Comparison of ENCODE assay signal across 8 cellular contexts in the genomic region with DNA sequence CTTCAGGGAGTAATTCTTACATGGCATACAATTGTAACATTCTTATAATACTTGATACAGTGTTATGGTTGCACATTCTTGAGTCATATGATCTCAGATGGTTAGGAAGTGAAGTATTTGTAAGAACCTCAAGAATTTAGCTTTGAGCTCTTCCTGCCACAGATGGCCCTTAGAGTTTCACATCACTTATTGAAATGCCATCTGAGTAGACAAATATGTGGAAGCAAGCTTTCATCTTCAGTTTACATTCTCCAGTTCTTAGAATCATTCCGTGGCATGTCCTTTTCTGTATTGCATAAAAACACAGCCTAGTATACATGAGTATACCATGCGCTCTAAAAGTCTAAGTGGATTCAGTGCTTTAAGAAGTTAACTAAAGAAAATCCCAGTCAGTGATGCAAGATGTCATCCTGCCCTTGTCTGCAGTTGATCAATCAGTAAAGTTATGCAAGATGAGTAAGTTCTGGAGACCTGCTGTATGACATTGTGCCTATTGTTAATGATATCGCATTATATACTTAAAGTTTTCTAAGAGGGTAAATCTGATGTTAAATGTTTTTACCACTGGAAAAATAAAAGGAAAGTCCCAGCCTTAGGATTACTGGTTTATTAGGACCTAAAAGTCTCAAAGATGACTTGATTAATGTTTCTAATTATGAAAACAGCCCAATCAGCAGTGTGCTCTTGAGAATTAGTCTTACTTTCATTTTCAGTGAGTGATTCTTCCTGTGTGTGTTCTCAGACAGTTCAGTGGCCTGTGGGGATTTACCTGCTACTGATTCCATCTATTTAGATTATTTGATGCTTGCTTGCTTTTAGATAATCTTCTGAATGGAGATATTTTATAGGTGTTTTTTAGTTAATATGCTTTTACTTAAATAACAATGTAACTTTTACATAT. TPM values are rescaled to one million over a fixed set of nuclear protein-coding genes. Genes with fewer than 3 reads are reported as not detected.
DNase-seq lines count a peak whose midpoint lies in the region; ATAC-seq and TF ChIP-seq lines count a peak whose summit lies in the region.

No MANE protein-coding gene starts in this region.

- H3K27ac Mint-ChIP-seq in WTC11 = no peak overlapping the region

- no peak for TF ChIP-seq POLR2A in suprapubic skin (IDR thresholded peaks at IDR 0.05)

- intact Hi-C loops in left ventricle myocardium inferior (cut with micrococcal nuclease) = no loop called here

- H3K27ac ChIP-seq in HL-60 (replicated peaks) (no peak overlapping the region), left ventricle myocardium inferior (replicated peaks) (peak overlapping the region; percentile 21), suprapubic skin (peak overlapping the region; percentile 56)

- H3K36me3 ChIP-seq in left ventricle myocardium inferior (peaks cover 32% of the 10 kb centered on the region), suprapubic skin (peaks cover 6% of the 10 kb centered on the region)

- H3K9me3 Mint-ChIP-seq in WTC11 = 0 out of 2 replicates have a peak, but pooled peaks cover 3% of the 10 kb centered on the region

- ATAC-seq in GM21367 (IDR thresholded peaks at IDR 0.05; ENCODE audit: unreplicated experiment) (peak; percentile 87), WTC11 (no peak)

- H3K4me1 Mint-ChIP-seq in WTC11 = no peaks in the 10 kb centered on the region

- CTCF ChIA-PET in WTC11 (lab: Charles Lee) = no interaction called here

- TF ChIP-seq CTCF in HL-60 (IDR thresholded peaks at IDR 0.05; ENCODE audit: insufficient read depth, low read length) = no peak
- no peak for TF ChIP-seq CTCF in WTC11 (IDR thresholded peaks at IDR 0.05)
- no peak for TF ChIP-seq CTCF in left ventricle myocardium inferior (IDR thresholded peaks at IDR 0.05; ENCODE audit: borderline replicate concordance)
- TF ChIP-seq CTCF in suprapubic skin (IDR thresholded peaks at IDR 0.05) = no peak

- POLR2A ChIA-PET in WTC11 (lab: Charles Lee) = interaction anchor here (0.9 kb wide), 1 partner anchor 114 kb away, joined by 6 read pairs; the partner anchor contains the start of gene RFESD

- H3K4me1 ChIP-seq in left ventricle myocardium inferior (peaks cover 47% of the 10 kb centered on the region), suprapubic skin (peaks cover 24% of the 10 kb centered on the region)

- no peaks in the 10 kb centered on the region for H3K27me3 ChIP-seq in HL-60 (ENCODE audit: insufficient read depth, poor library complexity, severe bottlenecking)
- H3K27me3 ChIP-seq in left ventricle myocardium inferior (ENCODE audit: low read depth) = no peaks in the 10 kb centered on the region
- H3K27me3 ChIP-seq in suprapubic skin = no peaks in the 10 kb centered on the region

- no peaks in the 10 kb centered on the region for H3K36me3 Mint-ChIP-seq in WTC11

- no peak for TF ChIP-seq EP300 in suprapubic skin (IDR thresholded peaks at IDR 0.05)

- WGBS in suprapubic skin = 39% methylated on average over 3 of the region's 3 CpGs

- no peaks in the 10 kb centered on the region for H3K27me3 Mint-ChIP-seq in WTC11 (ENCODE audit: low read depth)

- H3K4me3 ChIP-seq in HL-60 (replicated peaks; ENCODE audit: insufficient read depth, low read length) (peak overlapping the region; percentile 6), left ventricle myocardium inferior (peak overlapping the region; percentile 32), suprapubic skin (peak overlapping the region; percentile 20)

- H3K9me3 ChIP-seq in left ventricle myocardium inferior (replicated peaks) (no peaks in the 10 kb centered on the region), suprapubic skin (no peaks in the 10 kb centered on the region)

- peak; percentile 98 for DNase-seq in ELR (ENCODE audit: low read depth)
- DNase-seq in HL-60 (ENCODE audit: low read depth in 1 of 2, low spot score in 1 of 2) = peak in 1 of 2 experiments; percentile 43
- no peak for DNase-seq in WTC11 (ENCODE audit: low spot score)
- DNase-seq in left ventricle myocardium inferior = no peak
- DNase-seq in suprapubic skin (ENCODE audit: low spot score in 2 of 2) = no peak
- DNase-seq in NCI-H1105 (lab: John Stamatoyannopoulos, UW) = no peak
- DNase-seq in iPS-NIHi7 (ENCODE audit: extremely low spot score) = no peak

- no peak overlapping the region for H3K4me3 Mint-ChIP-seq in WTC11

TF ChIP-seq in WTC11, 78 proteins besides CTCF, POLR2A, EP300 and RAD21:
- no peak for TF ChIP-seq IRF2 (CRISPR knock-in tag; IDR thresholded peaks at IDR 0.05; ENCODE audit: borderline replicate concordance, low read depth)
- TF ChIP-seq GABPB1 (CRISPR knock-in tag; IDR thresholded peaks at IDR 0.05) = peak; percentile 40; the same call in 1 of the 2 replicates

RNA-seq across cellular contexts. Expression of gene RHOBTB3, which starts 29.4 kb away (rescaled TPM):
- total RNA-seq in WTC11 (2021) (9.9 to 13.8 TPM (median 11.2 TPM) in 3 replicates), left ventricle myocardium inferior (79.7 TPM), suprapubic skin (10 to 100 TPM; 31.0 to 74.2 (median 46.3) TPM)
